9 cellular contexts compared by ENCODE assay signal in the genomic region with DNA sequence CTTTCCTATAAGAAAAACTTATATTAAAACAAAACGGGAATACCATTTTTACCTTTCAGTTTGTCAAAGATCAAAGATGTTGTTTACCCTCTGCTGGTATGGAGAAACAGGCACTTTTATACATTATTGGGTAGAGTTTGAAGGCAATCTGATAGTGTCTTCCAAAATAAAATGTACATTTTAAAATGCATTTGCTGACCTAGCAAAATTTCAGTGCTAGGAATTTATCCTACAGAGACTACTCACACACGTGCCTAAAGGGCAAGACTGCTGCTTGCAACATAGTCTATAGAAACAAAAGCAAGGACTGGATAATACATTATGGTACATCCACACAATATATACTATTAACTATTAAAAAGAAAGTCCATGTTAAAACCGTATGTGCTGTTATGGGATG.
"Had no signal": no experiment of that assay in that cellular context is flagged by ENCODE, and none has a peak within 500 bp of the region (broad histone marks: within the 10 kb centered on the region; RNA-seq: fewer than 3 reads in every experiment).

No MANE protein-coding gene starts in this region.

- H3K4me2 ChIP-seq: GM23338, KMS-11 had no signal

- H3K9me3 ChIP-seq: HAP-1 had no signal

- H3K4me3 ChIP-seq: GM23338, HAP-1 had no signal

- H2AFZ ChIP-seq: GM23338 had no signal

- ATAC-seq: GM23338, HCT116 had no signal

- H3K36me3 ChIP-seq: HAP-1 had no signal

- H3K27ac ChIP-seq: KMS-11 had no signal

- H3K9ac ChIP-seq: KMS-11 had no signal

- H3K27ac Mint-ChIP-seq: GM23338, HFFc6 had no signal

- FAIRE-seq: HTR-8/SVneo had no signal

- H3K9me3 Mint-ChIP-seq: GM23338 had no signal

- H3K4me3 Mint-ChIP-seq: GM23338, HFFc6 had no signal

- H3K4me1 Mint-ChIP-seq: GM23338 had no signal

- DNase-seq: H7, HFFc6, Karpas-422, KBM-7 had no signal
